14 cellular contexts compared by ENCODE assay signal in genomic region chr11:128298271-128298670, GRCh38.
A peak's percentile ranks its signal among the peaks of the same experiment; 100 is the strongest.
DNase-seq lines count a peak whose midpoint lies in the region; ATAC-seq and TF ChIP-seq lines count a peak whose summit lies in the region.
"Had no signal": no experiment of that assay in that cellular context is flagged by ENCODE, and none has a peak within 500 bp of the region (broad histone marks: within the 10 kb centered on the region; RNA-seq: fewer than 3 reads in every experiment).

No MANE protein-coding gene starts in this region.

- peaks cover 0 to 9% (median 2%) of the 10 kb centered on the region in 5 donors for H3K9me3 Mint-ChIP-seq in CD8-positive, alpha-beta memory T cell
- no peaks in the 10 kb centered on the region for H3K9me3 Mint-ChIP-seq in GM23338
- peaks cover 7% of the 10 kb centered on the region for H3K9me3 Mint-ChIP-seq in activated naive CD8-positive, alpha-beta T cell treated with anti-CD3 and anti-CD28 coated beads, Interleukin-2, amount 50 U/mL, for 24 hours

- H3F3A ChIP-seq in GM23338 (replicated peaks; ENCODE audit: low read depth) = no peaks in the 10 kb centered on the region

- H3K27ac Mint-ChIP-seq in CD8-positive, alpha-beta memory T cell = peak overlapping the region; percentile 89 to 99 (median 96)
- H3K27ac Mint-ChIP-seq in GM23338 = no peak overlapping the region
- H3K27ac Mint-ChIP-seq in activated naive CD8-positive, alpha-beta T cell treated with anti-CD3 and anti-CD28 coated beads, Interleukin-2, amount 50 U/mL, for 24 hours = peak overlapping the region; percentile 88

- H3K4me2 ChIP-seq in GM23338 = no peak overlapping the region

- no peak overlapping the region for H3K4me3 ChIP-seq in CD8-positive, alpha-beta memory T cell (ENCODE audit: low read length)
- no peak overlapping the region for H3K4me3 ChIP-seq in GM23338
- H3K4me3 ChIP-seq in gastrocnemius medialis = no peak overlapping the region

- H3K4me1 Mint-ChIP-seq in CD8-positive, alpha-beta memory T cell = peaks cover 80 to 100% (median 99%) of the 10 kb centered on the region in 3 donors
- H3K4me1 Mint-ChIP-seq in GM23338 = 0 out of 3 replicates have a peak, but pooled peaks cover 2% of the 10 kb centered on the region
- peaks cover 98% of the 10 kb centered on the region for H3K4me1 Mint-ChIP-seq in activated naive CD8-positive, alpha-beta T cell treated with anti-CD3 and anti-CD28 coated beads, Interleukin-2, amount 50 U/mL, for 24 hours

- DNase-seq in CD8-positive, alpha-beta memory T cell = no peak
- no peak for DNase-seq in GM23338 (ENCODE audit: low spot score)
- no peak for DNase-seq in activated naive CD8-positive, alpha-beta T cell treated with anti-CD3 and anti-CD28 coated beads, Interleukin-2, amount 50 U/mL, for 24 hours
- no peak for DNase-seq in gastrocnemius medialis
- no peak for DNase-seq in RKO (ENCODE audit: low spot score)
- no peak for DNase-seq in NCI-H226
- DNase-seq: activated CD4-positive, alpha-beta T cell treated with anti-CD3 and anti-CD28 coated beads, Interleukin-2, amount 50 U/mL, for 1 hour; effector CD8-positive, alpha-beta T cell; NCI-H1092 treated with DMSO at 0.1 percent for 48 hours; NK-92 treated with Interleukin-12 subunit alpha and Interleukin-12 subunit beta, amount 100 ng/mL, for 24 hours; stimulated activated CD4-positive, alpha-beta T cell treated with anti-CD3 and anti-CD28 coated beads, Interleukin-2, amount 100 ng/mL, for 24 hours; stimulated activated naive CD4-positive, alpha-beta T cell had no signal

- no peaks in the 10 kb centered on the region for H3K27me3 Mint-ChIP-seq in CD8-positive, alpha-beta memory T cell
- no peaks in the 10 kb centered on the region for H3K27me3 Mint-ChIP-seq in GM23338 (ENCODE audit: insufficient read depth, low read depth, poor library complexity)
- no peaks in the 10 kb centered on the region for H3K27me3 Mint-ChIP-seq in activated naive CD8-positive, alpha-beta T cell treated with anti-CD3 and anti-CD28 coated beads, Interleukin-2, amount 50 U/mL, for 24 hours

- intact Hi-C loops in gastrocnemius medialis (cut with DNase I; ENCODE audit: low total_unique reads) = no loop called here

- TF ChIP-seq POLR2A in gastrocnemius medialis (IDR thresholded peaks at IDR 0.05) = no peak

- no peak for ATAC-seq in GM23338
- no peak for ATAC-seq in activated naive CD8-positive, alpha-beta T cell treated with anti-CD3 and anti-CD28 coated beads, Interleukin-2, amount 50 U/mL, for 24 hours
- no peak for ATAC-seq in gastrocnemius medialis
- ATAC-seq in HG03520 (IDR thresholded peaks at IDR 0.05; ENCODE audit: unreplicated experiment) = no peak

- CTCF ChIA-PET in CD8-positive, alpha-beta memory T cell (lab: Charles Lee) = interaction anchor here (1.0 to 5.8 kb wide), 6 partner anchors 8 to 334 kb away, joined by 3 to 40 read pairs (median 6); no protein-coding TSS in a partner anchor

- peaks cover 95% of the 10 kb centered on the region for H3K4me1 ChIP-seq in CD8-positive, alpha-beta memory T cell (ENCODE audit: insufficient read depth, low read length)
- H3K4me1 ChIP-seq in GM23338 (ENCODE audit: insufficient read depth) (peaks cover 9% of the 10 kb centered on the region; the same call in 1 of the 2 replicates), gastrocnemius medialis (peaks cover 0 to 16% of the 10 kb centered on the region in 2 donors)
- H3K4me1 ChIP-seq: parathyroid adenoma had no signal

- peak overlapping the region in 6 of 7 donors; percentile 24 to 92 (median 46) for H3K4me3 Mint-ChIP-seq in CD8-positive, alpha-beta memory T cell
- no peak overlapping the region for H3K4me3 Mint-ChIP-seq in GM23338
- H3K4me3 Mint-ChIP-seq in activated naive CD8-positive, alpha-beta T cell treated with anti-CD3 and anti-CD28 coated beads, Interleukin-2, amount 50 U/mL, for 24 hours = peak overlapping the region; percentile 61

- no peaks in the 10 kb centered on the region for H3K79me2 ChIP-seq in GM23338 (replicated peaks; ENCODE audit: insufficient read depth)
- H3K79me2 ChIP-seq: parathyroid adenoma had no signal

- peak overlapping the region; percentile 56; the same call in 1 of the 2 replicates for H2AFZ ChIP-seq in GM23338
- H2AFZ ChIP-seq: parathyroid adenoma had no signal

- POLR2A ChIA-PET in CD8-positive, alpha-beta memory T cell (lab: Charles Lee) = no interaction called here

- H3K27me3 ChIP-seq in CD8-positive, alpha-beta memory T cell (ENCODE audit: insufficient read depth, low read length, poor library complexity, severe bottlenecking) = no peaks in the 10 kb centered on the region
- H3K27me3 ChIP-seq in GM23338 (ENCODE audit: insufficient read depth) (no peaks in the 10 kb centered on the region), gastrocnemius medialis (no peaks in the 10 kb centered on the region)

- H3K27ac ChIP-seq in CD8-positive, alpha-beta memory T cell (ENCODE audit: low read depth, low read length) = no peak overlapping the region
- H3K27ac ChIP-seq in GM23338 (ENCODE audit: low read depth) = no peak overlapping the region
- peak overlapping the region; percentile 50 to 71 (median 62) for H3K27ac ChIP-seq in gastrocnemius medialis
- H3K27ac ChIP-seq: parathyroid adenoma had no signal

- H3K9me3 ChIP-seq in CD8-positive, alpha-beta memory T cell (ENCODE audit: low read length) = no peaks in the 10 kb centered on the region
- H3K9me3 ChIP-seq in gastrocnemius medialis = no peaks in the 10 kb centered on the region

- no peaks in the 10 kb centered on the region for H3K36me3 ChIP-seq in CD8-positive, alpha-beta memory T cell (ENCODE audit: insufficient read depth, low read length)
- no peaks in the 10 kb centered on the region for H3K36me3 ChIP-seq in GM23338 (ENCODE audit: insufficient read depth)
- no peaks in the 10 kb centered on the region for H3K36me3 ChIP-seq in gastrocnemius medialis

- H4K20me1 ChIP-seq in GM23338 (replicated peaks; ENCODE audit: insufficient read depth) = no peaks in the 10 kb centered on the region

- H3K36me3 Mint-ChIP-seq in CD8-positive, alpha-beta memory T cell = peaks cover 0 to 13% (median 7%) of the 10 kb centered on the region in 3 donors
- no peaks in the 10 kb centered on the region for H3K36me3 Mint-ChIP-seq in GM23338 (ENCODE audit: low read depth)
- H3K36me3 Mint-ChIP-seq in activated naive CD8-positive, alpha-beta T cell treated with anti-CD3 and anti-CD28 coated beads, Interleukin-2, amount 50 U/mL, for 24 hours (ENCODE audit: low read depth) = peaks cover 20% of the 10 kb centered on the region

- peaks cover 2% of the 10 kb centered on the region; the same call in 1 of the 2 replicates for H3K9me2 ChIP-seq in GM23338 (ENCODE audit: insufficient read depth)

- in situ Hi-C loops in gastrocnemius medialis (cut with MboI; ENCODE audit: low sequenced_read_pairs in 4 of 4) = loop anchor here (25.0 kb wide), 1 partner anchor 539 kb away; no protein-coding TSS in a partner anchor

- no peak for TF ChIP-seq CTCF in GM23338 (conservative IDR thresholded peaks at IDR 0.05; ENCODE audit: low read depth in 2 of 2)
- no peak for TF ChIP-seq CTCF in gastrocnemius medialis (IDR thresholded peaks at IDR 0.05 in 4 of 5, conservative IDR thresholded peaks at IDR 0.05 in 1 of 5)

TF ChIP-seq in GM23338, 12 proteins besides CTCF, POLR2A, EP300 and RAD21 (continues in another document):
- TF ChIP-seq CREB1 (CRISPR knock-in tag; IDR thresholded peaks at IDR 0.05; ENCODE audit: low read depth) = no peak

Comparison
In these comparisons a context has a peak if more than half of its experiments do, and no peak if none do; other contexts are left out.
1. H3K27ac ChIP-seq: peak in gastrocnemius medialis (4 of 4); none in CD8-positive, alpha-beta memory T cell (single experiment) and GM23338 (single experiment).